In the genomic region with DNA sequence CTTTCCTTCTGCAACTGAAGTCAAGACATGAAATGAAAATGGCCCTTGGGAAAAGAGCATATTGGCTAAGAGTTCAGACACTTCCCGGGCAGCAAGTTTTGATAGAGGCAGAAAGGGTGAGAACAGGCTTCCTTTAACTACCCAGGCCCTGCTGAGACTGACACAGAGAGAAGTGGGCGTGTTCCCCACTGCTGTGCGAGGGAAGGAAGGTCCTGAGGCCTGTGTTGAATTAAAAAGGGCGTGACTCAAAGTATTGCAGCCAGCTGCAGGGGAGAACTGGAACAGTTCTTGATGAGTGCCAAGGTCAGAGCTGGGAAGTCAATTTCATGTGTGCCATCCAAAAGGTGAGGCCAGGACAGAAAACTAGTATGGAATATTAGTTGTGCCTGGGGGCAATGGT, we compare ENCODE assay signal across 21 cellular contexts. TPM values are rescaled to one million over a fixed set of nuclear protein-coding genes. Genes with fewer than 3 reads are reported as not detected.
DNase-seq lines count a peak whose midpoint lies in the region; ATAC-seq and TF ChIP-seq lines count a peak whose summit lies in the region.
"Had no signal": no experiment of that assay in that cellular context is flagged by ENCODE, and none has a peak within 500 bp of the region (broad histone marks: within the 10 kb centered on the region; RNA-seq: fewer than 3 reads in every experiment).

No MANE protein-coding gene starts in this region.

- no peak overlapping the region for H2BK5ac ChIP-seq in mesendoderm (ENCODE audit: low read length)

- H3K9ac ChIP-seq in GM23248 (no peak overlapping the region), colonic mucosa (ENCODE audit: low read depth in 2 of 2, low read length in 2 of 2) (no peak overlapping the region), mesendoderm (ENCODE audit: low read length) (no peak overlapping the region)
- H3K9ac ChIP-seq: parathyroid adenoma had no signal

- H4K20me1 ChIP-seq in GM23248 (ENCODE audit: insufficient read depth) = no peaks in the 10 kb centered on the region

- no peak overlapping the region for H3K4me3 Mint-ChIP-seq in CD8-positive, alpha-beta T cell
- H3K4me3 Mint-ChIP-seq: activated naive CD8-positive, alpha-beta T cell treated with anti-CD3 and anti-CD28 coated beads, Interleukin-2, amount 10 ng/mL, durations not matched to agents 7 days and 5 days; immature natural killer cell; naive thymus-derived CD4-positive, alpha-beta T cell had no signal

- in situ Hi-C loops in GM23248 (cut with MboI) = no loop called here

- no peak overlapping the region for H3K4ac ChIP-seq in mesendoderm (ENCODE audit: low read depth, low read length)

- H3F3A ChIP-seq in GM23248 (ENCODE audit: insufficient read depth) = no peaks in the 10 kb centered on the region

- no peak overlapping the region for H2BK120ac ChIP-seq in mesendoderm (ENCODE audit: low read depth, low read length)

- H3K27ac ChIP-seq in GM23248 (no peak overlapping the region), colonic mucosa (no peak overlapping the region), mesendoderm (ENCODE audit: low read depth, low read length) (no peak overlapping the region)
- no peak overlapping the region for H3K27ac ChIP-seq in CD8-positive, alpha-beta T cell (ENCODE audit: low read depth, low read length)
- H3K27ac ChIP-seq: brain microvascular endothelial cell, parathyroid adenoma had no signal

- H2AFZ ChIP-seq in GM23248 = no peak overlapping the region
- H2AFZ ChIP-seq: parathyroid adenoma had no signal

- H4K8ac ChIP-seq in mesendoderm (ENCODE audit: low read depth, low read length) = no peak overlapping the region

- H3K4me1 ChIP-seq in GM23248 (ENCODE audit: insufficient read depth) = no peaks in the 10 kb centered on the region
- no peaks in the 10 kb centered on the region for H3K4me1 ChIP-seq in colonic mucosa
- no peaks in the 10 kb centered on the region for H3K4me1 ChIP-seq in mesendoderm (ENCODE audit: control insufficient read depth, low read depth, low read length)
- no peaks in the 10 kb centered on the region for H3K4me1 ChIP-seq in CD8-positive, alpha-beta T cell (ENCODE audit: insufficient read depth, low read length)
- H3K4me1 ChIP-seq: parathyroid adenoma had no signal

- CTCF ChIA-PET in CD8-positive, alpha-beta T cell (lab: Charles Lee) = no interaction called here

- H3K79me2 ChIP-seq in GM23248 (ENCODE audit: insufficient read depth) = no peaks in the 10 kb centered on the region
- no peaks in the 10 kb centered on the region for H3K79me2 ChIP-seq in mesendoderm (ENCODE audit: control insufficient read depth, insufficient read depth, low read length)
- H3K79me2 ChIP-seq: parathyroid adenoma had no signal

- H3K79me1 ChIP-seq in mesendoderm (ENCODE audit: low read length) = no peaks in the 10 kb centered on the region

- H3K4me2 ChIP-seq in GM23248 (ENCODE audit: unreplicated experiment) (no peak overlapping the region), mesendoderm (ENCODE audit: low read length) (no peak overlapping the region)
- H3K4me2 ChIP-seq: smooth muscle cell had no signal

- ATAC-seq in CD8-positive, alpha-beta T cell = no peak
- ATAC-seq: activated CD4-positive, CD25-positive, alpha-beta regulatory T cell treated with anti-CD3 and anti-CD28 coated beads, Interleukin-2, amount 50 U/mL, for 24 hours; naive thymus-derived CD4-positive, alpha-beta T cell had no signal

- intact Hi-C loops in colonic mucosa (cut with DNase I) = no loop called here
- intact Hi-C loops in CD8-positive, alpha-beta T cell (cut with DNase I, micrococcal nuclease) = no loop called here

- no peaks in the 10 kb centered on the region for H3K27me3 Mint-ChIP-seq in CD8-positive, alpha-beta T cell (ENCODE audit: low read depth)
- H3K27me3 Mint-ChIP-seq: activated naive CD8-positive, alpha-beta T cell treated with anti-CD3 and anti-CD28 coated beads, Interleukin-2, amount 10 ng/mL, durations not matched to agents 7 days and 5 days had no signal

- no peak overlapping the region for H3K23ac ChIP-seq in mesendoderm (ENCODE audit: low read length)

- H3K18ac ChIP-seq in mesendoderm (ENCODE audit: low read length) = no peak overlapping the region

- no peaks in the 10 kb centered on the region for H3K9me3 Mint-ChIP-seq in CD8-positive, alpha-beta T cell
- H3K9me3 Mint-ChIP-seq: activated naive CD8-positive, alpha-beta T cell treated with anti-CD3 and anti-CD28 coated beads, Interleukin-2, amount 10 ng/mL, durations not matched to agents 7 days and 5 days had no signal

- no peaks in the 10 kb centered on the region for H3K36me3 Mint-ChIP-seq in CD8-positive, alpha-beta T cell
- H3K36me3 Mint-ChIP-seq: activated naive CD8-positive, alpha-beta T cell treated with anti-CD3 and anti-CD28 coated beads, Interleukin-2, amount 10 ng/mL, durations not matched to agents 7 days and 5 days; immature natural killer cell; naive thymus-derived CD4-positive, alpha-beta T cell had no signal

- no peaks in the 10 kb centered on the region for H3K4me1 Mint-ChIP-seq in CD8-positive, alpha-beta T cell (ENCODE audit: low read depth)
- H3K4me1 Mint-ChIP-seq: activated naive CD8-positive, alpha-beta T cell treated with anti-CD3 and anti-CD28 coated beads, Interleukin-2, amount 10 ng/mL, durations not matched to agents 7 days and 5 days; immature natural killer cell; naive thymus-derived CD4-positive, alpha-beta T cell had no signal

- no peaks in the 10 kb centered on the region for H3K27me3 ChIP-seq in GM23248 (replicated peaks; ENCODE audit: insufficient read depth)
- H3K27me3 ChIP-seq in colonic mucosa = no peaks in the 10 kb centered on the region
- no peaks in the 10 kb centered on the region for H3K27me3 ChIP-seq in mesendoderm (ENCODE audit: insufficient read depth, low read length, poor library complexity)
- no peaks in the 10 kb centered on the region for H3K27me3 ChIP-seq in CD8-positive, alpha-beta T cell (ENCODE audit: insufficient read depth, low read length)
- H3K27me3 ChIP-seq: brain microvascular endothelial cell had no signal

- no peaks in the 10 kb centered on the region for H3K9me2 ChIP-seq in GM23248 (ENCODE audit: insufficient read depth)

- peak; percentile 19 for DNase-seq in GM23248
- DNase-seq in MV-4-11 (lab: John Stamatoyannopoulos, UW) = peak; percentile 0
- DNase-seq in colonic mucosa = peak; percentile 21
- peak; percentile 36 for DNase-seq in mesendoderm
- no peak for DNase-seq in cerebellar nuclear complex (lab: John Stamatoyannopoulos, UW)
- DNase-seq in NCI-H146 (lab: John Stamatoyannopoulos, UW) = no peak
- no peak for DNase-seq in CD8-positive, alpha-beta T cell
- DNase-seq: activated naive CD8-positive, alpha-beta T cell treated with anti-CD3 and anti-CD28 coated beads, Interleukin-2, amount 10 ng/mL, durations not matched to agents 7 days and 5 days; brain microvascular endothelial cell; C1 segment of cervical spinal cord; immature natural killer cell; MM.1S; naive thymus-derived CD4-positive, alpha-beta T cell; NCI-H2081; NCI-H510A treated with DMSO at 0.1 percent for 48 hours; OCI-M1 had no signal

- H3K4me3 ChIP-seq in GM23248 (no peak overlapping the region), colonic mucosa (no peak overlapping the region), mesendoderm (ENCODE audit: low read length) (no peak overlapping the region)
- no peak overlapping the region for H3K4me3 ChIP-seq in CD8-positive, alpha-beta T cell (ENCODE audit: low read depth, low read length)
- H3K4me3 ChIP-seq: smooth muscle cell had no signal

- no peak overlapping the region for H3K27ac Mint-ChIP-seq in CD8-positive, alpha-beta T cell
- H3K27ac Mint-ChIP-seq: activated naive CD8-positive, alpha-beta T cell treated with anti-CD3 and anti-CD28 coated beads, Interleukin-2, amount 10 ng/mL, durations not matched to agents 7 days and 5 days; immature natural killer cell; naive thymus-derived CD4-positive, alpha-beta T cell had no signal

- no peaks in the 10 kb centered on the region for H3K9me3 ChIP-seq in GM23248 (ENCODE audit: low read depth)
- H3K9me3 ChIP-seq in colonic mucosa = no peaks in the 10 kb centered on the region
- no peaks in the 10 kb centered on the region for H3K9me3 ChIP-seq in CD8-positive, alpha-beta T cell (ENCODE audit: low read length)

- no peak overlapping the region for H2AK5ac ChIP-seq in mesendoderm (ENCODE audit: low read length)

- no peak overlapping the region for H3K56ac ChIP-seq in mesendoderm (ENCODE audit: low read length)

- 0 to 3% methylated on average over 4 of the region's 4 CpGs for WGBS in GM23248 (ENCODE audit: low coverage in 1 of 2, low lambda C conversion rate in 2 of 2, missing lambda C conversion rate in 2 of 2), 2 experiments
- no CpG with 5 or more reads among the region's 4 CpGs for WGBS in mesendoderm (ENCODE audit: extremely low coverage, insufficient coverage, low lambda C conversion rate)

- H4K5ac ChIP-seq in mesendoderm (ENCODE audit: low read length) = no peak overlapping the region

- TF ChIP-seq CTCF in colonic mucosa (IDR thresholded peaks at IDR 0.05) = no peak
- no peak for TF ChIP-seq CTCF in CD8-positive, alpha-beta T cell (IDR thresholded peaks at IDR 0.05)

- POLR2A ChIA-PET in CD8-positive, alpha-beta T cell (lab: Charles Lee) = no interaction called here

- no peak overlapping the region for H2BK15ac ChIP-seq in mesendoderm (replicated peaks; ENCODE audit: low read depth)

- H3K36me3 ChIP-seq in GM23248 (ENCODE audit: low read depth) = no peaks in the 10 kb centered on the region
- no peaks in the 10 kb centered on the region for H3K36me3 ChIP-seq in colonic mucosa
- H3K36me3 ChIP-seq in mesendoderm (ENCODE audit: control insufficient read depth, insufficient read depth, low read length) = no peaks in the 10 kb centered on the region
- H3K36me3 ChIP-seq in CD8-positive, alpha-beta T cell (ENCODE audit: insufficient read depth, low read length) = no peaks in the 10 kb centered on the region
- H3K36me3 ChIP-seq: brain microvascular endothelial cell had no signal

RNA-seq across cellular contexts. Expression of gene ADGRG2, which starts 34.0 kb away (rescaled TPM):
- total RNA-seq in GM23248 (2014; rRNA removed; shearing (Covaris generic)) = under 0.01 TPM in 1 of 2 replicates, not detected in the other
- 0.09 and 0.10 TPM in 2 replicates for polyA plus RNA-seq in GM23248 (2016; fragmentation: Nextera tagmentation; extraction: Ambion mirVana)
- under 1 TPM; 0.10 to 0.24 TPM for total RNA-seq in colonic mucosa
- polyA plus RNA-seq in mesendoderm (2013, experiment 1 of 2) = 7.5 TPM
- polyA plus RNA-seq in mesendoderm (2013, experiment 2 of 2) = 7.6 TPM
- total RNA-seq in CD8-positive, alpha-beta T cell = not detected
- total RNA-seq: activated naive CD8-positive, alpha-beta T cell treated with anti-CD3 and anti-CD28 coated beads, Interleukin-2, amount 10 ng/mL, durations not matched to agents 7 days and 5 days; dermis microvascular lymphatic vessel endothelial cell; lung microvascular endothelial cell; naive thymus-derived CD4-positive, alpha-beta T cell had no signal
- polyA plus RNA-seq: immature natural killer cell, smooth muscle cell had no signal

Comparison
In these comparisons a context has a peak if more than half of its experiments do, and no peak if none do; other contexts are left out.
1. DNase-seq: peak in GM23248 (single experiment), MV-4-11 (single experiment), colonic mucosa (single experiment) and mesendoderm (single experiment); none in cerebellar nuclear complex (0 of 2), NCI-H146 (single experiment) and CD8-positive, alpha-beta T cell (0 of 7).